8 cellular contexts compared by ENCODE assay signal in the genomic region with DNA sequence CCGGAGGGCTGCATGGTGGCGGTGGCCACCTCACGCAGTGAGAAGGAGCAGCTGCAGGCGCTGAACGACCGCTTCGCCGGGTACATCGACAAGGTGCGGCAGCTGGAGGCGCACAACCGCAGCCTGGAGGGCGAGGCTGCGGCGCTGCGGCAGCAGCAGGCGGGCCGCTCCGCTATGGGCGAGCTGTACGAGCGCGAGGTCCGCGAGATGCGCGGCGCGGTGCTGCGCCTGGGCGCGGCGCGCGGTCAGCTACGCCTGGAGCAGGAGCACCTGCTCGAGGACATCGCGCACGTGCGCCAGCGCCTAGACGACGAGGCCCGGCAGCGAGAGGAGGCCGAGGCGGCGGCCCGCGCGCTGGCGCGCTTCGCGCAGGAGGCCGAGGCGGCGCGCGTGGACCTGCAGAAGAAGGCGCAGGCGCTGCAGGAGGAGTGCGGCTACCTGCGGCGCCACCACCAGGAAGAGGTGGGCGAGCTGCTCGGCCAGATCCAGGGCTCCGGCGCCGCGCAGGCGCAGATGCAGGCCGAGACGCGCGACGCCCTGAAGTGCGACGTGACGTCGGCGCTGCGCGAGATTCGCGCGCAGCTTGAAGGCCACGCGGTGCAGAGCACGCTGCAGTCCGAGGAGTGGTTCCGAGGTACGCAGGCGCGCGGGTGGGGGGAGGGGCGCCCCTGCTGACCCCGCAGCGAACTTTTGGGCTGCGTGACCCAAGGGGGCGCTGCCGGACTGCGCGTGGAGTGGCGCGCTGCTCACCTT. TPM values are rescaled to one million over a fixed set of nuclear protein-coding genes. Genes with fewer than 3 reads are reported as not detected.
A peak's percentile ranks its signal among the peaks of the same experiment; 100 is the strongest.
DNase-seq lines count a peak whose midpoint lies in the region; ATAC-seq and TF ChIP-seq lines count a peak whose summit lies in the region.

No MANE protein-coding gene starts in this region.

- H3K4me3 ChIP-seq in neuron (ENCODE audit: low read length) (peak overlapping the region; percentile 41), esophagus squamous epithelium (peak overlapping the region in 2 of 4 donors; percentile 25 to 28)

- WGBS in H9 (ENCODE audit: extremely low coverage, insufficient read length, low lambda C conversion rate) = no CpG with 5 or more reads among the region's 107 CpGs
- WGBS in esophagus squamous epithelium, 2 donors = 0 to 12% methylated on average over 2 to 9 of the region's 107 CpGs

- peak; percentile 48; the same call in 2 of the 3 replicates for TF ChIP-seq CTCF in H9 (conservative IDR thresholded peaks at IDR 0.05)
- peak; percentile 21 for TF ChIP-seq CTCF in activated CD8-positive, alpha-beta T cell treated with anti-CD3 and anti-CD28 coated beads for 36 hours (IDR thresholded peaks at IDR 0.05)
- TF ChIP-seq CTCF in esophagus squamous epithelium (IDR thresholded peaks at IDR 0.05) = no peak

- H3K9me3 ChIP-seq in H9 (ENCODE audit: control insufficient read depth, low read depth, low read length) = no peaks in the 10 kb centered on the region
- peaks cover 5% of the 10 kb centered on the region for H3K9me3 ChIP-seq in neuron (ENCODE audit: low read length)
- H3K9me3 ChIP-seq in esophagus squamous epithelium = no peaks in the 10 kb centered on the region

- H3K4me1 ChIP-seq in H9 (ENCODE audit: insufficient read depth, low read length) (peaks cover 6% of the 10 kb centered on the region), neuron (ENCODE audit: insufficient read depth, low read length) (peaks cover 28% of the 10 kb centered on the region), esophagus squamous epithelium (peaks cover 0 to 34% (median 10%) of the 10 kb centered on the region in 3 donors)

- peaks cover 10% of the 10 kb centered on the region for H3K23me2 ChIP-seq in H9 (ENCODE audit: insufficient read length, low read depth, low read length, poor library complexity, severe bottlenecking)

- DNase-seq in H9 (peak; percentile 77), fibroblast of gingiva (ENCODE audit: low read depth) (peak; percentile 22), esophagus squamous epithelium (lab: John Stamatoyannopoulos, UW) (no peak), NCI-H345 treated with DMSO at 0.1 percent for 48 hours (lab: John Stamatoyannopoulos, UW; ENCODE audit: unreplicated experiment) (no peak)
- peak; percentile 65 for DNase-seq in activated CD8-positive, alpha-beta T cell treated with anti-CD3 and anti-CD28 coated beads for 36 hours

- H3K9ac ChIP-seq in H9 (ENCODE audit: extremely low read depth, insufficient read length, low read length) = no peak overlapping the region

- H3K4me2 ChIP-seq in H9 (ENCODE audit: insufficient read depth, insufficient read length, low read length) = peak overlapping the region; percentile 69

- H2BK20ac ChIP-seq in H9 (ENCODE audit: low read depth, low read length, poor library complexity, severe bottlenecking) = no peak overlapping the region

- peak overlapping the region; percentile 58 to 82 for H3K4me3 Mint-ChIP-seq in H9
- peak overlapping the region; percentile 73 for H3K4me3 Mint-ChIP-seq in activated CD8-positive, alpha-beta T cell treated with anti-CD3 and anti-CD28 coated beads for 36 hours

- H3K14ac ChIP-seq in H9 (ENCODE audit: insufficient read depth, low read length) = no peak overlapping the region

- no peak overlapping the region for H3K23ac ChIP-seq in H9 (ENCODE audit: insufficient read length, low read depth, low read length)

- no peak overlapping the region for H3T11ph ChIP-seq in H9 (ENCODE audit: low read length)

- intact Hi-C loops in activated CD8-positive, alpha-beta T cell treated with anti-CD3 and anti-CD28 coated beads for 36 hours (cut with micrococcal nuclease) = no loop called here
- intact Hi-C loops in esophagus squamous epithelium (cut with DNase I) = no loop called here

- peak; percentile 85 for ATAC-seq in activated CD8-positive, alpha-beta T cell treated with anti-CD3 and anti-CD28 coated beads for 36 hours
- ATAC-seq in GM18502 (IDR thresholded peaks at IDR 0.05; ENCODE audit: poor library complexity, unreplicated experiment) (no peak), HG03159 (IDR thresholded peaks at IDR 0.05; ENCODE audit: unreplicated experiment) (no peak)

- peaks cover 38 to 43% of the 10 kb centered on the region in 2 experiments for H3K4me1 Mint-ChIP-seq in H9
- peaks cover 14% of the 10 kb centered on the region for H3K4me1 Mint-ChIP-seq in activated CD8-positive, alpha-beta T cell treated with anti-CD3 and anti-CD28 coated beads for 36 hours (ENCODE audit: low read depth)

- no peak overlapping the region for H3K4ac ChIP-seq in H9 (ENCODE audit: low read depth, low read length)

- no peak overlapping the region for H3K27ac ChIP-seq in H9 (ENCODE audit: insufficient read length, low read depth, low read length)
- no peak overlapping the region for H3K27ac ChIP-seq in esophagus squamous epithelium

- H3K36me3 ChIP-seq in neuron (ENCODE audit: insufficient read depth, low read length) (no peaks in the 10 kb centered on the region), esophagus squamous epithelium (no peaks in the 10 kb centered on the region)

- H3K9me3 Mint-ChIP-seq in H9 = peaks cover 8 to 9% of the 10 kb centered on the region in 2 experiments
- H3K9me3 Mint-ChIP-seq in activated CD8-positive, alpha-beta T cell treated with anti-CD3 and anti-CD28 coated beads for 36 hours = no peaks in the 10 kb centered on the region

- no peak overlapping the region for H2BK5ac ChIP-seq in H9 (ENCODE audit: insufficient read length, low read length)

- H3K79me1 ChIP-seq in H9 (ENCODE audit: insufficient read depth, low read depth, low read length, poor library complexity, severe bottlenecking) = no peaks in the 10 kb centered on the region

- peak overlapping the region in 1 of 3 experiments; percentile 28; a peak in 1 of 7 replicates for H3K27ac Mint-ChIP-seq in H9
- H3K27ac Mint-ChIP-seq in activated CD8-positive, alpha-beta T cell treated with anti-CD3 and anti-CD28 coated beads for 36 hours = peak overlapping the region; percentile 43

- H2AFZ ChIP-seq in H9 (ENCODE audit: low read length) = no peak overlapping the region
- peak overlapping the region; percentile 14 for H2AFZ ChIP-seq in neuron (ENCODE audit: low read depth, low read length)

- H3K79me2 ChIP-seq in H9 (ENCODE audit: insufficient read depth, low read length) = no peaks in the 10 kb centered on the region

- no peak overlapping the region for H4K8ac ChIP-seq in H9 (replicated peaks; ENCODE audit: insufficient read length, low read depth, low read length)

- H2BK120ac ChIP-seq in H9 (ENCODE audit: low read depth, low read length, poor library complexity, severe bottlenecking) = no peak overlapping the region

- H3K27me3 Mint-ChIP-seq in H9 (ENCODE audit: low read depth) = peaks cover 75% of the 10 kb centered on the region
- H3K27me3 Mint-ChIP-seq in activated CD8-positive, alpha-beta T cell treated with anti-CD3 and anti-CD28 coated beads for 36 hours = peaks cover 32% of the 10 kb centered on the region

- H3K18ac ChIP-seq in H9 (ENCODE audit: insufficient read length, low read depth, low read length) = peak overlapping the region; percentile 7

- no peak for TF ChIP-seq POLR2A in esophagus squamous epithelium (IDR thresholded peaks at IDR 0.05)

- H3K27me3 ChIP-seq in H9 (ENCODE audit: insufficient read depth, low read length) (peaks cover 27% of the 10 kb centered on the region), neuron (ENCODE audit: insufficient read depth, low read length) (peaks cover 42% of the 10 kb centered on the region), esophagus squamous epithelium (peaks cover 12 to 78% (median 21%) of the 10 kb centered on the region in 4 donors)

- H3K56ac ChIP-seq in H9 (ENCODE audit: insufficient read length, low read depth, low read length) = no peak overlapping the region

- CTCF ChIA-PET in activated CD8-positive, alpha-beta T cell treated with anti-CD3 and anti-CD28 coated beads for 36 hours (lab: Charles Lee) = interaction anchor here (2.2 kb wide), 1 partner anchor 10 kb away, joined by 6 read pairs; no protein-coding TSS in a partner anchor

- POLR2A ChIA-PET in activated CD8-positive, alpha-beta T cell treated with anti-CD3 and anti-CD28 coated beads for 36 hours (lab: Charles Lee) = interaction anchor here (1.8 kb wide), 1 partner anchor 12 kb away, joined by 5 read pairs; no protein-coding TSS in a partner anchor

- peaks cover 0 to 6% (median 3%) of the 10 kb centered on the region in 3 experiments; a peak in 3 of 7 replicates for H3K36me3 Mint-ChIP-seq in H9 (ENCODE audit: insufficient read depth in 1 of 3, low read depth in 3 of 3)
- H3K36me3 Mint-ChIP-seq in activated CD8-positive, alpha-beta T cell treated with anti-CD3 and anti-CD28 coated beads for 36 hours (ENCODE audit: low read depth) = peaks cover 3% of the 10 kb centered on the region

- no peak overlapping the region for H2AK5ac ChIP-seq in H9 (ENCODE audit: insufficient read length, low read length)

- H4K20me1 ChIP-seq in H9 (ENCODE audit: control insufficient read depth, insufficient read depth, insufficient read length) = no peaks in the 10 kb centered on the region

- no peak overlapping the region for H2BK12ac ChIP-seq in H9 (ENCODE audit: insufficient read length, low read depth, low read length)

- no peak overlapping the region for H2BK15ac ChIP-seq in H9 (ENCODE audit: low read depth, low read length)

- H4K91ac ChIP-seq in H9 (ENCODE audit: insufficient read length, low read depth, low read length) = no peak overlapping the region

- no peak overlapping the region for H4K5ac ChIP-seq in H9 (ENCODE audit: insufficient read length, low read depth, low read length)

RNA-seq across cellular contexts. Expression of gene NEFH, which starts 0.7 kb away (rescaled TPM):
- total RNA-seq in H9 (2021) = 5.7 and 5.8 TPM in 2 replicates
- 1 to 10 TPM; 7.5 to 8.6 TPM for total RNA-seq in activated CD8-positive, alpha-beta T cell treated with anti-CD3 and anti-CD28 coated beads for 36 hours
- under 1 TPM in 2 of 4 donors, not detected in 2; 0.44 to 0.95 TPM for total RNA-seq in esophagus squamous epithelium

RNA-seq across cellular contexts. Expression of gene RFPL1, which starts 42.3 kb away (rescaled TPM):
- not detected in 2 replicates for total RNA-seq in H9 (2021)
- total RNA-seq in activated CD8-positive, alpha-beta T cell treated with anti-CD3 and anti-CD28 coated beads for 36 hours = not detected
- total RNA-seq in esophagus squamous epithelium = not detected

Comparison
In these comparisons a context has a peak if more than half of its experiments do, and no peak if none do; other contexts are left out.
1. DNase-seq: peak in H9 (single experiment), activated CD8-positive, alpha-beta T cell treated with anti-CD3 and anti-CD28 coated beads for 36 hours (single experiment) and fibroblast of gingiva (single experiment); none in esophagus squamous epithelium (single experiment) and NCI-H345 treated with DMSO at 0.1 percent for 48 hours (single experiment).
2. CTCF ChIP-seq: peak in H9 (single experiment) and activated CD8-positive, alpha-beta T cell treated with anti-CD3 and anti-CD28 coated beads for 36 hours (single experiment); none in esophagus squamous epithelium (0 of 6).